ENCODE assay signal across 18 cellular contexts in the genomic region with DNA sequence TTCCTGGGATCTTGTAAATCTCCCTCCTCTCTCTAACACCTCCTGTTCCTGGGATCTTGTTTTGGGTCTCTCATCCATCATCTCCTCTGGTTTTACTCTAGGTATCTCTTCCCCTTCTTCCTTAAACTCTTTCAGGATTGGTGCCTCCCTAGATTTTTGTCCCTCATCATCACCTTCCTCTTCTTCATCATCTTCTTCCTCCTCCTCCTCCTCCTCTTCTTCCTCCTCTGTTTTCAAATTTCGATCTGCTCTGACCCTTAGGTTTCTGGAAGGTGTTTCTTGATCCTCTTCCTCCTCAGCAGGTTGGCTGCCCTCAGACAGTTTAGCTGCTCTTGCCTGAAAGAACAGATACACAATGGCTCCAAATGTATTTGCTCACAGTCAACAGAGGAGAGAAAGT. TPM values are rescaled to one million over a fixed set of nuclear protein-coding genes. Genes with fewer than 3 reads are reported as not detected.
DNase-seq lines count a peak whose midpoint lies in the region; ATAC-seq and TF ChIP-seq lines count a peak whose summit lies in the region.
"Had no signal": no experiment of that assay in that cellular context is flagged by ENCODE, and none has a peak within 500 bp of the region (broad histone marks: within the 10 kb centered on the region; RNA-seq: fewer than 3 reads in every experiment).

No MANE protein-coding gene starts in this region.

- H3K27me3 ChIP-seq in mammary epithelial cell (ENCODE audit: insufficient read depth, low read length) = no peaks in the 10 kb centered on the region
- no peaks in the 10 kb centered on the region for H3K27me3 ChIP-seq in vagina
- H3K27me3 ChIP-seq in left ventricle myocardium inferior (ENCODE audit: low read depth) = no peaks in the 10 kb centered on the region
- H3K27me3 ChIP-seq: MG63 had no signal

- H2AFZ ChIP-seq in mammary epithelial cell (ENCODE audit: low read depth, low read length) = no peak overlapping the region

- DNase-seq in MCF 10A (ENCODE audit: unreplicated experiment) (no peak), mammary epithelial cell (no peak), endothelial cell (ENCODE audit: low spot score) (no peak), vagina (ENCODE audit: extremely low spot score in 2 of 2) (no peak), left ventricle myocardium inferior (no peak), Right ventricle myocardium superior (no peak)
- DNase-seq in activated CD8-positive, alpha-beta T cell treated with anti-CD3 and anti-CD28 coated beads for 36 hours = no peak
- DNase-seq: activated CD4-positive, alpha-beta T cell treated with anti-CD3 and anti-CD28 coated beads for 1 hour; erythroblast; immature natural killer cell; lower lobe of right lung; MG63; NCI-H187; SIG-M5; stimulated activated naive CD8-positive, alpha-beta T cell treated with anti-CD3 and anti-CD28 coated beads, Interleukin-15, Interleukin-2, amounts not matched to agents 100 U/mL and 50 U/mL, for 24 hours had no signal

- H3K4me3 ChIP-seq in mammary epithelial cell (replicated peaks in 1 of 3; ENCODE audit: insufficient read depth in 1 of 3, low read depth in 2 of 3, low read length in 3 of 3) (no peak overlapping the region), vagina (no peak overlapping the region), left ventricle myocardium inferior (no peak overlapping the region)
- H3K4me3 ChIP-seq: lower lobe of right lung, MG63 had no signal

- WGBS in mammary epithelial cell (ENCODE audit: low coverage, missing lambda C conversion rate) = 100% methylated on average over 1 of the region's 1 CpG

- H3K27me3 Mint-ChIP-seq in MCF 10A (ENCODE audit: insufficient read depth, unreplicated experiment) = no peaks in the 10 kb centered on the region
- H3K27me3 Mint-ChIP-seq in activated CD8-positive, alpha-beta T cell treated with anti-CD3 and anti-CD28 coated beads for 36 hours = no peaks in the 10 kb centered on the region
- H3K27me3 Mint-ChIP-seq in endothelial cell (ENCODE audit: unreplicated experiment) = peaks cover 2% of the 10 kb centered on the region

- no peak overlapping the region for H3K4me2 ChIP-seq in mammary epithelial cell (ENCODE audit: insufficient read depth, low read depth, low read length)

- intact Hi-C loops in MCF 10A (cut with micrococcal nuclease) = no loop called here
- intact Hi-C loops in mammary epithelial cell (cut with micrococcal nuclease) = no loop called here
- intact Hi-C loops in activated CD8-positive, alpha-beta T cell treated with anti-CD3 and anti-CD28 coated beads for 36 hours (cut with micrococcal nuclease) = no loop called here
- intact Hi-C loops in vagina (cut with DNase I) = no loop called here
- intact Hi-C loops in left ventricle myocardium inferior (cut with micrococcal nuclease) = no loop called here
- intact Hi-C loops in Right ventricle myocardium superior (cut with DNase I) = no loop called here

- H3K9ac ChIP-seq in mammary epithelial cell (ENCODE audit: insufficient read depth, low read length) = no peak overlapping the region

- H3K9me3 Mint-ChIP-seq in MCF 10A (ENCODE audit: unreplicated experiment) = no peaks in the 10 kb centered on the region
- no peaks in the 10 kb centered on the region for H3K9me3 Mint-ChIP-seq in activated CD8-positive, alpha-beta T cell treated with anti-CD3 and anti-CD28 coated beads for 36 hours
- H3K9me3 Mint-ChIP-seq in endothelial cell (ENCODE audit: unreplicated experiment) = no peaks in the 10 kb centered on the region
- H3K9me3 Mint-ChIP-seq: immature natural killer cell, neural crest cell had no signal

- no peak for TF ChIP-seq CTCF in MCF 10A (IDR thresholded peaks at IDR 0.05; ENCODE audit: unreplicated experiment)
- no peak for TF ChIP-seq CTCF in mammary epithelial cell (conservative IDR thresholded peaks at IDR 0.05 in 1 of 2, IDR thresholded peaks at IDR 0.05 in 1 of 2; ENCODE audit: extremely low read depth in 1 of 2, insufficient read depth in 1 of 2, low read depth in 1 of 2, low read length in 2 of 2)
- TF ChIP-seq CTCF in activated CD8-positive, alpha-beta T cell treated with anti-CD3 and anti-CD28 coated beads for 36 hours (IDR thresholded peaks at IDR 0.05) = no peak
- no peak for TF ChIP-seq CTCF in endothelial cell (IDR thresholded peaks at IDR 0.05; ENCODE audit: unreplicated experiment)
- TF ChIP-seq CTCF in vagina (IDR thresholded peaks at IDR 0.05) = no peak
- no peak for TF ChIP-seq CTCF in left ventricle myocardium inferior (IDR thresholded peaks at IDR 0.05; ENCODE audit: borderline replicate concordance)

- H3K9me3 ChIP-seq in mammary epithelial cell (replicated peaks; ENCODE audit: insufficient read depth, low read length) (no peaks in the 10 kb centered on the region), vagina (no peaks in the 10 kb centered on the region), left ventricle myocardium inferior (replicated peaks) (no peaks in the 10 kb centered on the region)
- H3K9me3 ChIP-seq: lower lobe of right lung, MG63 had no signal

- POLR2A ChIA-PET in MCF 10A (lab: Yijun Ruan, JAX) = interaction anchor here (0.7 to 1.7 kb wide), 5 partner anchors 8 to 15 kb away, joined by 3 to 14 read pairs (median 4); a partner anchor contains a TSS
- POLR2A ChIA-PET in activated CD8-positive, alpha-beta T cell treated with anti-CD3 and anti-CD28 coated beads for 36 hours (lab: Charles Lee) = interaction anchor here (1.2 to 1.7 kb wide), 2 partner anchors 9 to 14 kb away, joined by 5 to 7 read pairs; a partner anchor contains a TSS

- H3K27ac Mint-ChIP-seq in MCF 10A (ENCODE audit: low read depth, unreplicated experiment) = peak overlapping the region; percentile 79
- H3K27ac Mint-ChIP-seq in activated CD8-positive, alpha-beta T cell treated with anti-CD3 and anti-CD28 coated beads for 36 hours = peak overlapping the region; percentile 17
- H3K27ac Mint-ChIP-seq in endothelial cell (ENCODE audit: unreplicated experiment) = no peak overlapping the region

- H3K4me3 Mint-ChIP-seq in MCF 10A (ENCODE audit: unreplicated experiment) = no peak overlapping the region
- H3K4me3 Mint-ChIP-seq in activated CD8-positive, alpha-beta T cell treated with anti-CD3 and anti-CD28 coated beads for 36 hours = no peak overlapping the region
- peak overlapping the region; percentile 10 for H3K4me3 Mint-ChIP-seq in endothelial cell (ENCODE audit: unreplicated experiment)
- H3K4me3 Mint-ChIP-seq: immature natural killer cell, neural crest cell had no signal

- CTCF ChIA-PET in MCF 10A (lab: Yijun Ruan, JAX) = interaction anchor here (0.6 to 8.5 kb wide), 6 partner anchors 8 to 218 kb away, joined by 3 to 110 read pairs (median 6); no protein-coding TSS in a partner anchor
- CTCF ChIA-PET in mammary epithelial cell (lab: Charles Lee; ENCODE audit: low non-redundant PET) = no interaction called here
- CTCF ChIA-PET in activated CD8-positive, alpha-beta T cell treated with anti-CD3 and anti-CD28 coated beads for 36 hours (lab: Charles Lee) = interaction anchor here (0.9 to 4.9 kb wide), 6 partner anchors 9 to 150 kb away, joined by 3 to 29 read pairs (median 4); a partner anchor contains a TSS

- ATAC-seq in activated CD8-positive, alpha-beta T cell treated with anti-CD3 and anti-CD28 coated beads for 36 hours = no peak
- ATAC-seq in HG02885 (IDR thresholded peaks at IDR 0.05; ENCODE audit: poor library complexity, unreplicated experiment) = no peak
- no peak for ATAC-seq in Right ventricle myocardium superior (ENCODE audit: poor library complexity)
- ATAC-seq: lower lobe of right lung; stimulated activated naive CD8-positive, alpha-beta T cell treated with anti-CD3 and anti-CD28 coated beads, Interleukin-15, Interleukin-2, amounts not matched to agents 100 U/mL and 50 U/mL, for 24 hours had no signal

- H3K4me1 Mint-ChIP-seq in MCF 10A (ENCODE audit: insufficient read depth, unreplicated experiment) (peaks cover 25% of the 10 kb centered on the region), endothelial cell (ENCODE audit: unreplicated experiment) (no peaks in the 10 kb centered on the region)
- H3K4me1 Mint-ChIP-seq in activated CD8-positive, alpha-beta T cell treated with anti-CD3 and anti-CD28 coated beads for 36 hours (ENCODE audit: low read depth) = peaks cover 11% of the 10 kb centered on the region
- H3K4me1 Mint-ChIP-seq: neural crest cell had no signal

- H3K27ac ChIP-seq in mammary epithelial cell (ENCODE audit: insufficient read depth, low read depth, low read length) (no peak overlapping the region), vagina (peak overlapping the region; percentile 72), left ventricle myocardium inferior (replicated peaks) (no peak overlapping the region)

- H4K20me1 ChIP-seq in mammary epithelial cell (ENCODE audit: insufficient read depth, low read length) = no peaks in the 10 kb centered on the region

- dilution Hi-C loops in mammary epithelial cell (cut with HindIII; ENCODE audit: low sequenced_read_pairs) = no loop called here

- TF ChIP-seq POLR2A in vagina (IDR thresholded peaks at IDR 0.05) = no peak

- no TSS peak for BruUV-seq in MCF 10A (replicated peaks; lab: Mats Ljungman, UMichigan)
- BruUV-seq in mammary epithelial cell (replicated peaks; lab: Mats Ljungman, UMichigan) = no TSS peak

- H3K36me3 ChIP-seq in mammary epithelial cell (ENCODE audit: insufficient read depth, low read length) (peaks cover 39% of the 10 kb centered on the region), vagina (peaks cover 3 to 93% of the 10 kb centered on the region in 2 donors), left ventricle myocardium inferior (peaks cover 98% of the 10 kb centered on the region)

- in situ Hi-C loops in mammary epithelial cell (cut with MboI; ENCODE audit: low sequenced_read_pairs in 2 of 2) = no loop called here

- peaks cover 35% of the 10 kb centered on the region for H3K79me2 ChIP-seq in mammary epithelial cell (ENCODE audit: insufficient read depth, low read length)

- H3K4me1 ChIP-seq in mammary epithelial cell (ENCODE audit: insufficient read depth, low read length) (peaks cover 35% of the 10 kb centered on the region), vagina (peaks cover 31% of the 10 kb centered on the region), left ventricle myocardium inferior (peaks cover 31% of the 10 kb centered on the region)

- peaks cover 96% of the 10 kb centered on the region for H3K36me3 Mint-ChIP-seq in MCF 10A (ENCODE audit: insufficient read depth, unreplicated experiment)
- peaks cover 39% of the 10 kb centered on the region for H3K36me3 Mint-ChIP-seq in activated CD8-positive, alpha-beta T cell treated with anti-CD3 and anti-CD28 coated beads for 36 hours (ENCODE audit: low read depth)
- H3K36me3 Mint-ChIP-seq in endothelial cell (ENCODE audit: low read depth, unreplicated experiment) = peaks cover 32% of the 10 kb centered on the region

RNA-seq across cellular contexts. Expression of a gene that starts 14.5 kb away (rescaled TPM):
- total RNA-seq in MCF 10A (2022) (197 and 213 TPM in 2 replicates), mammary epithelial cell (100 to 1,000 TPM in 1 of 2 donors, 10 to 100 TPM in 1; 62.0 to 148 TPM), endothelial cell (ENCODE audit: unreplicated experiment) (226 TPM), vagina (121 TPM), left ventricle myocardium inferior (64.6 TPM), Right ventricle myocardium superior (65.8 TPM)
- polyA plus RNA-seq in mammary epithelial cell = 64.4 TPM
- polyA minus RNA-seq in mammary epithelial cell = 70.8 TPM
- total RNA-seq in activated CD8-positive, alpha-beta T cell treated with anti-CD3 and anti-CD28 coated beads for 36 hours = 100 to 1,000 TPM; 132 to 139 TPM

RNA-seq across cellular contexts. Expression of a gene that starts 14.8 kb away (rescaled TPM):
- total RNA-seq in MCF 10A (2022) (39.6 and 54.8 TPM in 2 replicates), mammary epithelial cell (10 to 100 TPM; 39.2 to 57.6 TPM), endothelial cell (ENCODE audit: unreplicated experiment) (55.2 TPM), vagina (13.8 TPM), left ventricle myocardium inferior (25.2 TPM), Right ventricle myocardium superior (20.6 TPM)
- 95.1 TPM for polyA plus RNA-seq in mammary epithelial cell
- 38.1 TPM for polyA minus RNA-seq in mammary epithelial cell
- 10 to 100 TPM; 49.2 to 51.1 TPM for total RNA-seq in activated CD8-positive, alpha-beta T cell treated with anti-CD3 and anti-CD28 coated beads for 36 hours

RNA-seq across cellular contexts. Expression of a gene that starts 23.2 kb away (rescaled TPM):
- total RNA-seq in MCF 10A (2022) (2.6 and 4.9 TPM in 2 replicates), mammary epithelial cell (1 to 10 TPM; 4.2 to 5.6 TPM), endothelial cell (ENCODE audit: unreplicated experiment) (13.6 TPM), vagina (5.4 TPM), left ventricle myocardium inferior (2.1 TPM), Right ventricle myocardium superior (1.6 TPM)
- polyA plus RNA-seq in mammary epithelial cell = 4.2 TPM
- polyA minus RNA-seq in mammary epithelial cell = 1.0 TPM
- under 1 TPM; 0.69 to 0.72 TPM for total RNA-seq in activated CD8-positive, alpha-beta T cell treated with anti-CD3 and anti-CD28 coated beads for 36 hours

RNA-seq across cellular contexts. Expression of a gene that starts 24.3 kb away (rescaled TPM):
- total RNA-seq in MCF 10A (2022) = not detected in 2 replicates
- total RNA-seq in mammary epithelial cell = not detected
- polyA plus RNA-seq in mammary epithelial cell = not detected
- polyA minus RNA-seq in mammary epithelial cell = not detected
- total RNA-seq in activated CD8-positive, alpha-beta T cell treated with anti-CD3 and anti-CD28 coated beads for 36 hours = not detected
- not detected for total RNA-seq in endothelial cell (ENCODE audit: unreplicated experiment)
- not detected for total RNA-seq in vagina
- total RNA-seq in left ventricle myocardium inferior = not detected
- total RNA-seq in Right ventricle myocardium superior = not detected
- total RNA-seq: glomerular endothelial cell, lower lobe of right lung, neural crest cell had no signal
- polyA plus RNA-seq: immature natural killer cell had no signal

RNA-seq across cellular contexts. Expression of a gene that starts 38.5 kb away (rescaled TPM):
- total RNA-seq in MCF 10A (2022) (not detected in 2 replicates), mammary epithelial cell (not detected), endothelial cell (ENCODE audit: unreplicated experiment) (not detected), vagina (not detected), left ventricle myocardium inferior (not detected), Right ventricle myocardium superior (not detected)
- polyA plus RNA-seq in mammary epithelial cell = not detected
- not detected for polyA minus RNA-seq in mammary epithelial cell
- not detected for total RNA-seq in activated CD8-positive, alpha-beta T cell treated with anti-CD3 and anti-CD28 coated beads for 36 hours
- total RNA-seq: glomerular endothelial cell, lower lobe of right lung, neural crest cell had no signal
- polyA plus RNA-seq: immature natural killer cell had no signal
